8 cellular contexts compared by ENCODE assay signal in genomic region chr1:207826557-207827487, GRCh38.
DNase-seq lines count a peak whose midpoint lies in the region; TF ChIP-seq lines count a peak whose summit lies in the region.

No MANE protein-coding gene starts in this region.

- no peak for TF ChIP-seq CTCF in AG04450 (IDR thresholded peaks at IDR 0.05; ENCODE audit: low read depth, low read length)

- H3K36me3 ChIP-seq in muscle layer of duodenum (ENCODE audit: control insufficient read depth in 1 of 2, insufficient read depth in 2 of 2, low read length in 2 of 2) (peaks cover 0 to 8% of the 10 kb centered on the region in 2 donors), neuronal stem cell (replicated peaks in 1 of 2; ENCODE audit: control insufficient read depth in 2 of 2, insufficient read depth in 2 of 2, low read length in 2 of 2) (peaks cover 0 to 20% of the 10 kb centered on the region in 2 donors)

- no peak overlapping the region for H3K4ac ChIP-seq in neuronal stem cell (ENCODE audit: low read length)

- H3K79me1 ChIP-seq in neuronal stem cell (ENCODE audit: low read depth, low read length): peaks cover 2% of the 10 kb centered on the region

- POLR2A ChIA-PET in AG04450 (lab: Yijun Ruan, JAX): no interaction called here

- H2AK5ac ChIP-seq in neuronal stem cell (ENCODE audit: low read depth, low read length): no peak overlapping the region

- H4K91ac ChIP-seq in neuronal stem cell (ENCODE audit: low read depth, low read length, poor library complexity): no peak overlapping the region

- H3K9me3 ChIP-seq in AG04450 (ENCODE audit: control insufficient read depth, insufficient read depth, low read length): no peaks in the 10 kb centered on the region
- no peaks in the 10 kb centered on the region for H3K9me3 ChIP-seq in muscle layer of duodenum (ENCODE audit: control insufficient read depth in 1 of 2, low read length in 2 of 2)
- no peaks in the 10 kb centered on the region for H3K9me3 ChIP-seq in neuronal stem cell (replicated peaks in 1 of 2; ENCODE audit: control insufficient read depth in 2 of 2, insufficient read depth in 1 of 2, low read depth in 1 of 2, low read length in 2 of 2)

- peaks cover 37 to 72% (median 47%) of the 10 kb centered on the region in 3 donors for H3K4me1 Mint-ChIP-seq in IgD-negative memory B cell

- no peak overlapping the region for H3K4me2 ChIP-seq in neuronal stem cell (ENCODE audit: insufficient read depth, low read length, poor library complexity, severe bottlenecking)

- peak overlapping the region; percentile 57 for H3K27ac ChIP-seq in AG04450 (ENCODE audit: low read depth, low read length)
- H3K27ac ChIP-seq in cingulate gyrus (ENCODE audit: low read depth, low read length): peak overlapping the region; percentile 100
- peak overlapping the region; percentile 99 for H3K27ac ChIP-seq in muscle layer of duodenum (ENCODE audit: low read length)
- H3K27ac ChIP-seq in neuronal stem cell (replicated peaks; ENCODE audit: low read length): no peak overlapping the region

- CTCF ChIA-PET in AG04450 (lab: Charles Lee): interaction anchor here (0.7 to 7.4 kb wide), 12 partner anchors 8 to 148 kb away, joined by 3 to 80 read pairs (median 6); no protein-coding TSS in a partner anchor

- no peak overlapping the region for H3K9ac ChIP-seq in neuronal stem cell (ENCODE audit: low read depth, low read length, poor library complexity)

- no peaks in the 10 kb centered on the region for H3K27me3 ChIP-seq in AG04450 (ENCODE audit: control insufficient read depth, insufficient read depth, low read length)
- H3K27me3 ChIP-seq in muscle layer of duodenum (ENCODE audit: low read depth, low read length): no peaks in the 10 kb centered on the region
- H3K27me3 ChIP-seq in neuronal stem cell (ENCODE audit: control insufficient read depth in 3 of 3, insufficient read depth in 3 of 3, low read depth in 1 of 3, low read length in 3 of 3): no peaks in the 10 kb centered on the region

- H3K4me3 ChIP-seq in AG04450 (ENCODE audit: low read depth, low read length): no peak overlapping the region
- peak overlapping the region; percentile 55 to 95 for H3K4me3 ChIP-seq in muscle layer of duodenum (ENCODE audit: low read depth in 1 of 2, low read length in 2 of 2)
- no peak overlapping the region for H3K4me3 ChIP-seq in neuronal stem cell (ENCODE audit: low read length in 2 of 2)

- peak overlapping the region; percentile 97 to 100 (median 99) for H3K27ac Mint-ChIP-seq in IgD-negative memory B cell

- no peak overlapping the region for H2BK15ac ChIP-seq in neuronal stem cell (ENCODE audit: low read length)

- peaks cover 4% of the 10 kb centered on the region for H3K36me3 Mint-ChIP-seq in IgD-negative memory B cell

- H3K9me3 Mint-ChIP-seq in IgD-negative memory B cell: peaks cover 0 to 7% (median 0%) of the 10 kb centered on the region in 3 donors

- H2BK5ac ChIP-seq in neuronal stem cell (ENCODE audit: low read length): no peak overlapping the region

- H3K4me1 ChIP-seq in muscle layer of duodenum (ENCODE audit: control insufficient read depth in 1 of 2, insufficient read depth in 2 of 2, low read length in 2 of 2) (peaks cover 42 to 65% of the 10 kb centered on the region in 2 donors), neuronal stem cell (ENCODE audit: control insufficient read depth in 2 of 2, insufficient read depth in 1 of 2, low read depth in 1 of 2, low read length in 2 of 2) (peaks cover 4% of the 10 kb centered on the region in 2 donors)

- no peak overlapping the region for H2AFZ ChIP-seq in neuronal stem cell (ENCODE audit: low read length)

- H2BK12ac ChIP-seq in neuronal stem cell (ENCODE audit: low read length): no peak overlapping the region

- no peak overlapping the region for H3K23ac ChIP-seq in neuronal stem cell (ENCODE audit: low read depth, low read length, poor library complexity)

- no peaks in the 10 kb centered on the region for H3K27me3 Mint-ChIP-seq in IgD-negative memory B cell

- H2BK120ac ChIP-seq in neuronal stem cell (ENCODE audit: low read depth, low read length): no peak overlapping the region

- H3K18ac ChIP-seq in neuronal stem cell (ENCODE audit: low read length): no peak overlapping the region

- DNase-seq in AG04450 (ENCODE audit: low read depth, low spot score) (no peak), neuronal stem cell (ENCODE audit: low spot score) (no peak), D341Med (ENCODE audit: low spot score) (no peak), cerebellar cortex (ENCODE audit: low spot score) (no peak), NCI-H1092 treated with DMSO at 0.1 percent for 48 hours (lab: John Stamatoyannopoulos, UW) (no peak)

- H3K14ac ChIP-seq in neuronal stem cell (ENCODE audit: low read length): no peak overlapping the region

- H3K4me3 Mint-ChIP-seq in IgD-negative memory B cell: peak overlapping the region; percentile 78 to 95 (median 92)

- WGBS in neuronal stem cell (ENCODE audit: extremely low coverage in 2 of 2, insufficient read length in 2 of 2, insufficient replicate concordance in 1 of 2), 2 donors: no CpG with 5 or more reads among the region's 18 CpGs

- H4K8ac ChIP-seq in neuronal stem cell (ENCODE audit: low read depth, low read length): no peak overlapping the region

Comparison
In these comparisons a context has a peak if more than half of its experiments do, and no peak if none do; other contexts are left out.
1. H3K4me3 ChIP-seq: peak in muscle layer of duodenum (2 of 2); none in AG04450 (single experiment) and neuronal stem cell (0 of 2).